ENCODE assay signal across 14 cellular contexts in genomic region chr18:27075828-27076227, GRCh38.
"Had no signal": no experiment of that assay in that cellular context is flagged by ENCODE, and none has a peak within 500 bp of the region (broad histone marks: within the 10 kb centered on the region; RNA-seq: fewer than 3 reads in every experiment).

No MANE protein-coding gene starts in this region.

- H3K27ac Mint-ChIP-seq: activated naive CD4-positive, alpha-beta T cell treated with anti-CD3 and anti-CD28 coated beads, Interleukin-2, amount 50 U/mL, for 24 hours; brain; stimulated activated naive CD8-positive, alpha-beta T cell treated with anti-CD3 and anti-CD28 coated beads, Interleukin-15, amount 100 ng/mL, for 72 hours had no signal

- H2AFZ ChIP-seq: parathyroid adenoma had no signal

- H3K9me3 Mint-ChIP-seq: activated naive CD4-positive, alpha-beta T cell treated with anti-CD3 and anti-CD28 coated beads, Interleukin-2, amount 50 U/mL, for 24 hours; brain had no signal

- H3K4me3 Mint-ChIP-seq: activated naive CD4-positive, alpha-beta T cell treated with anti-CD3 and anti-CD28 coated beads, Interleukin-2, amount 50 U/mL, for 24 hours; brain; central memory CD8-positive, alpha-beta T cell; stimulated activated naive CD8-positive, alpha-beta T cell treated with anti-CD3 and anti-CD28 coated beads, Interleukin-15, amount 100 ng/mL, for 72 hours had no signal

- H3K4me3 ChIP-seq: gastroesophageal sphincter, lower lobe of right lung, thoracic aorta had no signal

- H3K9me3 ChIP-seq: gastroesophageal sphincter, lower lobe of right lung, thoracic aorta had no signal

- ATAC-seq: gastroesophageal sphincter; lower lobe of right lung; stimulated activated naive CD8-positive, alpha-beta T cell treated with anti-CD3 and anti-CD28 coated beads, Interleukin-15, amount 100 ng/mL, for 72 hours had no signal

- H3K9ac ChIP-seq: parathyroid adenoma had no signal

- H3K27me3 ChIP-seq: gastroesophageal sphincter had no signal

- H3K4me1 ChIP-seq: gastroesophageal sphincter, lower lobe of right lung, parathyroid adenoma had no signal

- H3K27me3 Mint-ChIP-seq: activated naive CD4-positive, alpha-beta T cell treated with anti-CD3 and anti-CD28 coated beads, Interleukin-2, amount 50 U/mL, for 24 hours; brain; central memory CD8-positive, alpha-beta T cell; stimulated activated naive CD8-positive, alpha-beta T cell treated with anti-CD3 and anti-CD28 coated beads, Interleukin-15, amount 100 ng/mL, for 72 hours had no signal

- H3K79me2 ChIP-seq: parathyroid adenoma had no signal

- H3K36me3 Mint-ChIP-seq: activated naive CD4-positive, alpha-beta T cell treated with anti-CD3 and anti-CD28 coated beads, Interleukin-2, amount 50 U/mL, for 24 hours; brain had no signal

- H3K4me1 Mint-ChIP-seq: activated naive CD4-positive, alpha-beta T cell treated with anti-CD3 and anti-CD28 coated beads, Interleukin-2, amount 50 U/mL, for 24 hours; brain; central memory CD8-positive, alpha-beta T cell; stimulated activated naive CD8-positive, alpha-beta T cell treated with anti-CD3 and anti-CD28 coated beads, Interleukin-15, amount 100 ng/mL, for 72 hours had no signal

- H3K27ac ChIP-seq: gastroesophageal sphincter, lower lobe of right lung, parathyroid adenoma, thoracic aorta had no signal

- H3K36me3 ChIP-seq: gastroesophageal sphincter, lower lobe of right lung, thoracic aorta had no signal

- DNase-seq: activated CD4-positive, alpha-beta T cell treated with anti-CD3 and anti-CD28 coated beads, Interleukin-2, amount 50 U/mL, for 1 hour; activated T-cell treated with anti-CD3 and anti-CD28 coated beads for 4 hours; dermis blood vessel endothelial cell; lower lobe of right lung; midbrain; stimulated activated CD4-positive, alpha-beta T cell treated with anti-CD3 and anti-CD28 coated beads, Interleukin-15, amount 100 ng/mL, for 24 hours; stimulated activated CD4-positive, alpha-beta T cell treated with anti-CD3 and anti-CD28 coated beads, Interleukin-4, amount 100 ng/mL, for 24 hours; stimulated activated naive CD8-positive, alpha-beta T cell treated with anti-CD3 and anti-CD28 coated beads, Interleukin-15, amount 100 ng/mL, for 72 hours had no signal
